ENCODE assay signal across 18 cellular contexts in the genomic region with DNA sequence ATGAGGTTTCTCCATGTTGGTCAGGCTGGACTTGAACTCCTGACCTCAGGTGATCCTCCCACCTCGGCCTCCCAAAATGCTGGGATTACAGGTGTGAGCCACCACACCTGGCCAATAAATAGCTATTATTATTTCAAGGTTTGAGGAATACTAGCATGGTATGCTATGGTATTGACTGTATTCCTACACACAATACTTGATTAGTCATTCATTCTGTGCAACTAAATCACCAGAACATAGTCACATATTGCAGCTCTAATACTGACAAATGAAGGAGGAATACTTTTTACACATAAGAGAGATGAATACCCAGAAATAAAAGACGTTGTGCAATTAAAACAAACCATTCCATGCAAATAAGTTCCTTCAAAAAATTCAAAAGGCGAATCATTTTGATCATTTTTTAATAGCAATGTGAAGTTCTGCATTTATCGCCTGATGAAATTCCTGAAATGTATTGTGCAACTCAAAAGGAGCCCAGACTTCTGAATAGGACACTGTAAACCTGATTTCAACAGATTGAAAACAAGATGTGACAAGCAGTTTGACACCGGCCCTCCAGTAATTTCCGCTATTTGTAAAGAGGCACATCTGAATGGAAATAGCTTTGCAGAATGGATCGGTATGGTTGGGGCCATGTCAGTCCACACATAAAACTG.
DNase-seq lines count a peak whose midpoint lies in the region; ATAC-seq and TF ChIP-seq lines count a peak whose summit lies in the region.
"Had no signal": no experiment of that assay in that cellular context is flagged by ENCODE, and none has a peak within 500 bp of the region (broad histone marks: within the 10 kb centered on the region; RNA-seq: fewer than 3 reads in every experiment).

No MANE protein-coding gene starts in this region.

- intact Hi-C loops in mammary epithelial cell (cut with micrococcal nuclease), result no loop called here

- H3K27me3 ChIP-seq in mammary epithelial cell (ENCODE audit: insufficient read depth, low read length) (no peaks in the 10 kb centered on the region), neural progenitor cell (no peaks in the 10 kb centered on the region)
- H3K27me3 ChIP-seq: BLaER1 had no signal

- no peaks in the 10 kb centered on the region for H3K4me1 ChIP-seq in mammary epithelial cell (ENCODE audit: insufficient read depth, low read length)
- H3K4me1 ChIP-seq in neural progenitor cell, result peaks cover 16% of the 10 kb centered on the region
- H3K4me1 ChIP-seq: BLaER1 had no signal

- H3K9me3 Mint-ChIP-seq in neural progenitor cell, result peaks cover 20% of the 10 kb centered on the region

- dilution Hi-C loops in mammary epithelial cell (cut with HindIII; ENCODE audit: low sequenced_read_pairs), result no loop called here

- peaks cover 6% of the 10 kb centered on the region for H3K36me3 Mint-ChIP-seq in neural progenitor cell
- H3K36me3 Mint-ChIP-seq: CD8-positive, alpha-beta T cell had no signal

- 0% methylated on average over 7 of the region's 7 CpGs for WGBS in mammary epithelial cell (ENCODE audit: low coverage, missing lambda C conversion rate)

- peaks cover 16% of the 10 kb centered on the region for H3K4me1 Mint-ChIP-seq in neural progenitor cell

- no peak overlapping the region for H3K4me3 Mint-ChIP-seq in neural progenitor cell
- H3K4me3 Mint-ChIP-seq: CD8-positive, alpha-beta T cell had no signal

- TF ChIP-seq CTCF in RWPE1 (conservative IDR thresholded peaks at IDR 0.05; ENCODE audit: low read depth) (no peak), mammary epithelial cell (conservative IDR thresholded peaks at IDR 0.05 in 1 of 2, IDR thresholded peaks at IDR 0.05 in 1 of 2; ENCODE audit: extremely low read depth in 1 of 2, insufficient read depth in 1 of 2, low read depth in 1 of 2, low read length in 2 of 2) (no peak), neural progenitor cell (IDR thresholded peaks at IDR 0.05) (no peak)

- DNase-seq in RWPE1 (ENCODE audit: low spot score) (peak; percentile 19), mammary epithelial cell (peak; percentile 20), epithelial cell of prostate (ENCODE audit: low read depth, low spot score) (peak; percentile 1), neural progenitor cell (ENCODE audit: low spot score) (no peak), SK-N-DZ (ENCODE audit: low spot score) (no peak), AML-193 (lab: John Stamatoyannopoulos, UW) (no peak)
- DNase-seq: CD8-positive, alpha-beta T cell; KBM-7; NCI-H1105 treated with DMSO at 0.1 percent for 48 hours; NCI-H1694; NCI-H2081 treated with DMSO at 0.1 percent for 48 hours; NCI-H510A treated with DMSO at 0.1 percent for 48 hours; NCI-H774; OCI-M1; SHP77 had no signal

- H3K27ac ChIP-seq in RWPE1 (peak overlapping the region; percentile 75), mammary epithelial cell (ENCODE audit: insufficient read depth, low read depth, low read length) (no peak overlapping the region), epithelial cell of prostate (peak overlapping the region; percentile 63), neural progenitor cell (peak overlapping the region; percentile 65)
- H3K27ac ChIP-seq: BLaER1 had no signal

- H3K27ac Mint-ChIP-seq in neural progenitor cell, result peak overlapping the region; percentile 98
- H3K27ac Mint-ChIP-seq: CD8-positive, alpha-beta T cell had no signal

- BruUV-seq in mammary epithelial cell (replicated peaks; lab: Mats Ljungman, UMichigan), result no TSS peak

- H3K9ac ChIP-seq in mammary epithelial cell (ENCODE audit: insufficient read depth, low read length), result no peak overlapping the region
- no peak overlapping the region for H3K9ac ChIP-seq in neural progenitor cell
- H3K9ac ChIP-seq: BLaER1 had no signal

- no peaks in the 10 kb centered on the region for H4K20me1 ChIP-seq in mammary epithelial cell (ENCODE audit: insufficient read depth, low read length)
- H4K20me1 ChIP-seq in neural progenitor cell (ENCODE audit: low read depth), result no peaks in the 10 kb centered on the region
- H4K20me1 ChIP-seq: BLaER1 had no signal

- H3K79me2 ChIP-seq in mammary epithelial cell (ENCODE audit: insufficient read depth, low read length) (no peaks in the 10 kb centered on the region), neural progenitor cell (ENCODE audit: low read depth) (no peaks in the 10 kb centered on the region)

- H2AFZ ChIP-seq in mammary epithelial cell (ENCODE audit: low read depth, low read length) (no peak overlapping the region), neural progenitor cell (replicated peaks) (peak overlapping the region; percentile 78)

- H3F3A ChIP-seq in neural progenitor cell (ENCODE audit: low read depth), result peaks cover 15% of the 10 kb centered on the region

- H3K9me3 ChIP-seq in mammary epithelial cell (replicated peaks; ENCODE audit: insufficient read depth, low read length) (no peaks in the 10 kb centered on the region), neural progenitor cell (ENCODE audit: low read depth) (no peaks in the 10 kb centered on the region)

- no peak overlapping the region for H3K4me2 ChIP-seq in mammary epithelial cell (ENCODE audit: insufficient read depth, low read depth, low read length)
- peak overlapping the region; percentile 42 for H3K4me2 ChIP-seq in neural progenitor cell
- H3K4me2 ChIP-seq: BLaER1 had no signal

- no peaks in the 10 kb centered on the region for H3K27me3 Mint-ChIP-seq in neural progenitor cell (ENCODE audit: insufficient read depth, low read depth)

- H3K36me3 ChIP-seq in mammary epithelial cell (ENCODE audit: insufficient read depth, low read length), result no peaks in the 10 kb centered on the region
- no peaks in the 10 kb centered on the region for H3K36me3 ChIP-seq in neural progenitor cell
- H3K36me3 ChIP-seq: BLaER1 had no signal

- H3K4me3 ChIP-seq in mammary epithelial cell (replicated peaks in 1 of 3; ENCODE audit: insufficient read depth in 1 of 3, low read depth in 2 of 3, low read length in 3 of 3) (no peak overlapping the region), neural progenitor cell (no peak overlapping the region)
- H3K4me3 ChIP-seq: BLaER1 had no signal

- in situ Hi-C loops in mammary epithelial cell (cut with MboI; ENCODE audit: low sequenced_read_pairs in 2 of 2), result no loop called here

- CTCF ChIA-PET in RWPE1 (lab: Yijun Ruan, JAX) (interaction anchor here (0.6 kb wide), 1 partner anchor 324 kb away, joined by 5 read pairs; no protein-coding TSS in a partner anchor), mammary epithelial cell (lab: Charles Lee; ENCODE audit: low non-redundant PET) (no interaction called here)

- no peak for ATAC-seq in GM19035 (IDR thresholded peaks at IDR 0.05; ENCODE audit: unreplicated experiment)
- ATAC-seq in HG02759 (IDR thresholded peaks at IDR 0.05; ENCODE audit: unreplicated experiment), result no peak
- ATAC-seq: CD8-positive, alpha-beta T cell had no signal

- POLR2A ChIA-PET in RWPE1 (lab: Yijun Ruan, JAX; ENCODE audit: low non-redundant PET), result no interaction called here

Comparison
In these comparisons a context has a peak if more than half of its experiments do, and no peak if none do; other contexts are left out.
1. DNase-seq: peak in RWPE1 (single experiment), mammary epithelial cell (single experiment) and epithelial cell of prostate (single experiment); none in neural progenitor cell (single experiment), SK-N-DZ (single experiment) and AML-193 (0 of 2).